Comparison of ENCODE assay signal across 22 cellular contexts in genomic region chr4:140088317-140088967, GRCh38.
DNase-seq lines count a peak whose midpoint lies in the region; ATAC-seq, FAIRE-seq and TF ChIP-seq lines count a peak whose summit lies in the region.
"Had no signal": no experiment of that assay in that cellular context is flagged by ENCODE, and none has a peak within 500 bp of the region (broad histone marks: within the 10 kb centered on the region; RNA-seq: fewer than 3 reads in every experiment).

No MANE protein-coding gene starts in this region.

- no peak overlapping the region for H3K14ac ChIP-seq in H1 (ENCODE audit: insufficient read length)

- H3K36me3 Mint-ChIP-seq in nephron progenitor cell (ENCODE audit: low read depth), result peaks cover 8% of the 10 kb centered on the region

- H3K36me3 ChIP-seq in SJSA1 (no peaks in the 10 kb centered on the region), H1 (ENCODE audit: control insufficient read depth in 2 of 4, insufficient read depth in 4 of 4, low read length in 3 of 4) (no peaks in the 10 kb centered on the region)
- H3K36me3 ChIP-seq: esophagus squamous epithelium had no signal

- H3K56ac ChIP-seq in H1 (replicated peaks; ENCODE audit: insufficient read length, low read depth, low read length), result no peak overlapping the region

- H2BK15ac ChIP-seq in H1 (ENCODE audit: low read length), result no peak overlapping the region

- POLR2A ChIA-PET in H1 (lab: Charles Lee; ENCODE audit: partially characterized antibody), result no interaction called here

- H2BK120ac ChIP-seq in H1 (replicated peaks; ENCODE audit: low read depth, low read length), result no peak overlapping the region

- 87% methylated on average over 5 of the region's 5 CpGs; no CpG with 5 or more reads in 1 of the 2 experiments for WGBS in H1 (ENCODE audit: extremely low coverage in 1 of 2, insufficient coverage in 1 of 2, insufficient read length in 1 of 2, insufficient replicate concordance in 2 of 2, low coverage in 1 of 2, low lambda C conversion rate in 2 of 2, missing lambda C conversion rate in 1 of 2), 2 experiments

- CTCF ChIA-PET in H1 (lab: Charles Lee; ENCODE audit: partially characterized antibody), result interaction anchor here (0.8 to 3.4 kb wide), 3 partner anchors 12 to 37 kb away, joined by 3 to 20 read pairs (median 4); no protein-coding TSS in a partner anchor

- H2BK5ac ChIP-seq in H1 (ENCODE audit: low read depth, low read length), result no peak overlapping the region

- no peaks in the 10 kb centered on the region for H3K79me2 ChIP-seq in H1 (ENCODE audit: control insufficient read depth in 1 of 2, insufficient read depth in 2 of 2, low read length in 2 of 2)

- H3K9me3 ChIP-seq in SJSA1 (replicated peaks) (no peaks in the 10 kb centered on the region), H1 (ENCODE audit: insufficient read depth in 2 of 2, low read depth in 1 of 2, low read length in 1 of 2) (no peaks in the 10 kb centered on the region)
- H3K9me3 ChIP-seq: esophagus squamous epithelium, psoas muscle had no signal

- no peak overlapping the region for H2AK5ac ChIP-seq in H1 (ENCODE audit: low read depth, low read length)

- H3K79me1 ChIP-seq in H1 (ENCODE audit: low read depth, low read length), result no peaks in the 10 kb centered on the region

- TF ChIP-seq RAD21 in H1 (IDR thresholded peaks at IDR 0.05 in 1 of 2, conservative IDR thresholded peaks at IDR 0.05 in 1 of 2; ENCODE audit: low read depth in 2 of 2, low read length in 2 of 2), result no peak

- peak overlapping the region; percentile 11 for H3K27ac Mint-ChIP-seq in nephron progenitor cell
- H3K27ac Mint-ChIP-seq: activated CD8-positive, alpha-beta T cell treated with anti-CD3 and anti-CD28 coated beads for 36 hours; T-helper 1 cell treated with Interleukin-12 subunit alpha and Interleukin-12 subunit beta and Interleukin-4 antibody, amounts not matched to agents 30 μg/mL and 1 μg/mL, for 36 hours; type B pancreatic cell had no signal

- peak; percentile 20 for DNase-seq in GM03348 (ENCODE audit: low spot score)
- no peak for DNase-seq in SJSA1 (ENCODE audit: low read depth in 1 of 2, low spot score in 2 of 2)
- no peak for DNase-seq in H1 (ENCODE audit: low read depth in 1 of 2, low spot score in 2 of 2)
- no peak for DNase-seq in nephron progenitor cell
- no peak for DNase-seq in amniotic stem cell (lab: John Stamatoyannopoulos, UW)
- no peak for DNase-seq in stimulated activated naive CD4-positive, alpha-beta T cell (lab: John Stamatoyannopoulos, UW)
- no peak for DNase-seq in SW 1271 (lab: John Stamatoyannopoulos, UW)
- DNase-seq: activated CD4-positive, CD25-positive, alpha-beta regulatory T cell; activated CD8-positive, alpha-beta T cell treated with anti-CD3 and anti-CD28 coated beads for 36 hours; anterior cingulate cortex; central memory CD4-positive, alpha-beta T cell; DND-41; esophagus squamous epithelium; NCI-H1694; NCI-H748 treated with DMSO at 0.1 percent for 48 hours; psoas muscle; SHP77; stimulated activated naive CD8-positive, alpha-beta T cell treated with anti-CD3 and anti-CD28 coated beads, Interleukin-15, Interleukin-2, amounts not matched to agents 100 U/mL and 50 U/mL, for 24 hours had no signal

- H3K4ac ChIP-seq in H1 (replicated peaks; ENCODE audit: insufficient read length, low read depth, low read length), result no peak overlapping the region

- no peak for FAIRE-seq in H1 (lab: Jason Lieb, UNC)

- 0 out of 2 replicates have a peak overlapping the region, but pooled peaks have one; percentile 22 for H2BK12ac ChIP-seq in H1 (ENCODE audit: low read depth, low read length)

- H3K9ac ChIP-seq in H1 (replicated peaks in 1 of 4; ENCODE audit: extremely low read depth in 1 of 4, low read depth in 3 of 4, low read length in 3 of 4), result no peak overlapping the region

- no peak for TF ChIP-seq EP300 in H1 (IDR thresholded peaks at IDR 0.05; ENCODE audit: borderline replicate concordance in 1 of 2, low read depth in 2 of 2, low read length in 2 of 2)

- H3K27me3 ChIP-seq in SJSA1 (replicated peaks), result no peaks in the 10 kb centered on the region
- H3K27me3 ChIP-seq in H1 (replicated peaks in 1 of 4; ENCODE audit: control insufficient read depth in 3 of 4, extremely low read depth in 1 of 4, insufficient read depth in 3 of 4, low read length in 3 of 4), result no peaks in the 10 kb centered on the region
- H3K27me3 ChIP-seq: esophagus squamous epithelium had no signal

- no peak overlapping the region for H3K18ac ChIP-seq in H1 (ENCODE audit: extremely low read depth, low read length)

- no peak overlapping the region for H3K4me2 ChIP-seq in H1 (ENCODE audit: insufficient read depth in 1 of 2, low read depth in 2 of 2, low read length in 2 of 2)

- H3K4me3 ChIP-seq in SJSA1, result no peak overlapping the region
- H3K4me3 ChIP-seq in H1 (ENCODE audit: extremely low read depth in 1 of 4, insufficient read depth in 2 of 4, low read depth in 3 of 4, low read length in 4 of 4), result no peak overlapping the region
- H3K4me3 ChIP-seq: esophagus squamous epithelium, psoas muscle had no signal

- H3K4me1 Mint-ChIP-seq in nephron progenitor cell, result peaks cover 79% of the 10 kb centered on the region

- no peak overlapping the region for H4K91ac ChIP-seq in H1 (replicated peaks; ENCODE audit: insufficient read length, low read length)

- no peak overlapping the region for H3K4me3 Mint-ChIP-seq in nephron progenitor cell
- H3K4me3 Mint-ChIP-seq: activated CD8-positive, alpha-beta T cell treated with anti-CD3 and anti-CD28 coated beads for 36 hours; neural crest cell; T-helper 1 cell treated with Interleukin-12 subunit alpha and Interleukin-12 subunit beta and Interleukin-4 antibody, amounts not matched to agents 30 μg/mL and 1 μg/mL, for 36 hours; type B pancreatic cell had no signal

- H4K5ac ChIP-seq in H1 (ENCODE audit: insufficient read length, low read depth, low read length), result no peak overlapping the region

- H3K27ac ChIP-seq in SJSA1, result peak overlapping the region; percentile 93; the same call in 1 of the 2 replicates
- H3K27ac ChIP-seq in H1 (ENCODE audit: low read depth, low read length), result no peak overlapping the region
- H3K27ac ChIP-seq: esophagus squamous epithelium, psoas muscle had no signal

- TF ChIP-seq CTCF in H1 (IDR thresholded peaks at IDR 0.05; ENCODE audit: control extremely low read depth in 1 of 3, insufficient read depth in 1 of 3, low read depth in 1 of 3, low read length in 3 of 3), result no peak
- no peak for TF ChIP-seq CTCF in nephron progenitor cell (IDR thresholded peaks at IDR 0.05)

- no peaks in the 10 kb centered on the region for H3K23me2 ChIP-seq in H1 (ENCODE audit: low read depth, low read length)

- H3K4me1 ChIP-seq in SJSA1 (replicated peaks) (peaks cover 80% of the 10 kb centered on the region), H1 (replicated peaks in 1 of 4; ENCODE audit: control insufficient read depth in 3 of 4, insufficient read depth in 4 of 4, low read length in 3 of 4) (peaks cover 3 to 20% (median 10%) of the 10 kb centered on the region in 4 experiments; a peak in 6 of 7 replicates)

- H2BK20ac ChIP-seq in H1 (ENCODE audit: low read length), result no peak overlapping the region

- no peaks in the 10 kb centered on the region for H4K20me1 ChIP-seq in H1 (replicated peaks in 1 of 2; ENCODE audit: control insufficient read depth in 1 of 2, insufficient read depth in 2 of 2, low read length in 2 of 2)

- no peak overlapping the region for H4K8ac ChIP-seq in H1 (ENCODE audit: extremely low read depth, insufficient read depth, low read length)

- H2AFZ ChIP-seq in H1 (ENCODE audit: low read length), result no peak overlapping the region

- peaks cover 3% of the 10 kb centered on the region for H3K27me3 Mint-ChIP-seq in nephron progenitor cell (ENCODE audit: low read depth, poor library complexity)
- H3K27me3 Mint-ChIP-seq: activated CD8-positive, alpha-beta T cell treated with anti-CD3 and anti-CD28 coated beads for 36 hours; type B pancreatic cell had no signal

- no peak for ATAC-seq in HG02852 (IDR thresholded peaks at IDR 0.05; ENCODE audit: unreplicated experiment)
- ATAC-seq: activated CD8-positive, alpha-beta T cell treated with anti-CD3 and anti-CD28 coated beads for 36 hours; psoas muscle; stimulated activated naive CD8-positive, alpha-beta T cell treated with anti-CD3 and anti-CD28 coated beads, Interleukin-15, Interleukin-2, amounts not matched to agents 100 U/mL and 50 U/mL, for 24 hours had no signal

- H3K9me3 Mint-ChIP-seq in nephron progenitor cell, result no peaks in the 10 kb centered on the region
- H3K9me3 Mint-ChIP-seq: activated CD8-positive, alpha-beta T cell treated with anti-CD3 and anti-CD28 coated beads for 36 hours; neural crest cell; T-helper 1 cell treated with Interleukin-12 subunit alpha and Interleukin-12 subunit beta and Interleukin-4 antibody, amounts not matched to agents 30 μg/mL and 1 μg/mL, for 36 hours had no signal

- H3K23ac ChIP-seq in H1 (ENCODE audit: insufficient read length), result no peak overlapping the region

- no peak for TF ChIP-seq POLR2A in H1 (IDR thresholded peaks at IDR 0.05; ENCODE audit: control extremely low read depth in 1 of 2, low read depth in 2 of 2, low read length in 2 of 2)

TF ChIP-seq in H1, 55 proteins besides CTCF, POLR2A, EP300 and RAD21:
- TF ChIP-seq TCF12 (IDR thresholded peaks at IDR 0.05; ENCODE audit: low read depth, low read length) (no peak), CEBPB (IDR thresholded peaks at IDR 0.05; ENCODE audit: low read depth, low read length) (peak; percentile 45; the same call in 1 of the 2 replicates)
TF ChIP-seq in H1: peak in this region for 1.
